In genomic region chr6:39992861-39993622, GRCh38 we compare ENCODE assay signal across 15 cellular contexts. TPM values are rescaled to one million over a fixed set of nuclear protein-coding genes. Genes with fewer than 3 reads are reported as not detected.
DNase-seq lines count a peak whose midpoint lies in the region; ATAC-seq, FAIRE-seq and TF ChIP-seq lines count a peak whose summit lies in the region.
"Had no signal": no experiment of that assay in that cellular context is flagged by ENCODE, and none has a peak within 500 bp of the region (broad histone marks: within the 10 kb centered on the region; RNA-seq: fewer than 3 reads in every experiment).

No MANE protein-coding gene starts in this region.

- no peak for TF ChIP-seq CTCF in MM.1S (IDR thresholded peaks at IDR 0.05; ENCODE audit: low read length)
- no peak for TF ChIP-seq CTCF in GM12878 (IDR thresholded peaks at IDR 0.05 in 2 of 3, conservative IDR thresholded peaks at IDR 0.05 in 1 of 3; ENCODE audit: control insufficient read depth in 2 of 3, extremely low read depth in 1 of 3, insufficient read depth in 1 of 3, low read depth in 3 of 3, low read length in 3 of 3)
- TF ChIP-seq CTCF in fibroblast of pulmonary artery (IDR thresholded peaks at IDR 0.05; ENCODE audit: low read length, missing control alignments): no peak
- TF ChIP-seq CTCF in type B pancreatic cell (conservative IDR thresholded peaks at IDR 0.05): no peak

- SMC1A ChIA-PET in GM12878 (lab: Charles Lee; ENCODE audit: uncharacterized antibody, unreplicated experiment): interaction anchor here (1.3 to 2.1 kb wide), 4 partner anchors 9 to 156 kb away, joined by 4 to 8 read pairs (median 6); no protein-coding TSS in a partner anchor

- H3K4me1 Mint-ChIP-seq in type B pancreatic cell (ENCODE audit: unreplicated experiment): no peaks in the 10 kb centered on the region
- H3K4me1 Mint-ChIP-seq: CD8-positive, alpha-beta memory T cell; IgD-negative memory B cell had no signal

- H3K4me2 ChIP-seq in MM.1S (ENCODE audit: low read depth, low read length): 0 out of 2 replicates have a peak overlapping the region, but pooled peaks have one; percentile 12
- H3K4me2 ChIP-seq in GM12878 (ENCODE audit: control insufficient read depth, insufficient read depth): no peak overlapping the region

- H3K27ac ChIP-seq in MM.1S (ENCODE audit: low read length): peak overlapping the region; percentile 64
- no peak overlapping the region for H3K27ac ChIP-seq in GM12878 (ENCODE audit: control insufficient read depth, insufficient read depth)
- no peak overlapping the region for H3K27ac ChIP-seq in effector memory CD4-positive, alpha-beta T cell (ENCODE audit: insufficient read depth, low read length, poor library complexity, severe bottlenecking)

- CTCF ChIA-PET in GM12878 (lab: Yijun Ruan, JAX): interaction anchor here (0.8 to 1.1 kb wide), 2 partner anchors 12 to 155 kb away, joined by 3 read pairs; no protein-coding TSS in a partner anchor

- ATAC-seq in GM12878: no peak
- ATAC-seq in HG02642 (IDR thresholded peaks at IDR 0.05; ENCODE audit: poor library complexity, unreplicated experiment): no peak

- RAD21 ChIA-PET in GM12878 (lab: Charles Lee; ENCODE audit: unreplicated experiment): interaction anchor here (1.6 kb wide), 1 partner anchor 64 kb away, joined by 3 read pairs; no protein-coding TSS in a partner anchor

- H3K36me3 ChIP-seq in MM.1S (replicated peaks; ENCODE audit: insufficient read depth, low read length) (no peaks in the 10 kb centered on the region), GM12878 (ENCODE audit: control insufficient read depth in 2 of 2, insufficient read depth in 2 of 2, low read length in 1 of 2) (no peaks in the 10 kb centered on the region)
- no peaks in the 10 kb centered on the region for H3K36me3 ChIP-seq in effector memory CD4-positive, alpha-beta T cell (ENCODE audit: control insufficient read depth, insufficient read depth, low read length)
- H3K36me3 ChIP-seq: BE2C had no signal

- no peak for TF ChIP-seq EP300 in GM12878 (IDR thresholded peaks at IDR 0.05; ENCODE audit: borderline replicate concordance in 1 of 2, control insufficient read depth in 1 of 2, low read depth in 2 of 2, low read length in 2 of 2)

- no peak for FAIRE-seq in GM12878 (lab: Jason Lieb, UNC)

- TF ChIP-seq POLR2A in GM12878 (IDR thresholded peaks at IDR 0.05; ENCODE audit: low read depth, low read length): no peak

- H3K4me3 ChIP-seq in MM.1S (ENCODE audit: low read length) (no peak overlapping the region), GM12878 (no peak overlapping the region), fibroblast of pulmonary artery (replicated peaks; ENCODE audit: low read depth, low read length) (no peak overlapping the region)
- H3K4me3 ChIP-seq in effector memory CD4-positive, alpha-beta T cell (ENCODE audit: insufficient read depth, low read depth, low read length, poor library complexity, severe bottlenecking): no peak overlapping the region

- H3K9ac ChIP-seq in MM.1S (ENCODE audit: low read length) (no peak overlapping the region), GM12878 (ENCODE audit: control insufficient read depth, insufficient read depth, low read length) (no peak overlapping the region)

- in situ Hi-C loops in GM12878 (cut with MboI): no loop called here

- DNase-seq in MM.1S: peak; percentile 49
- DNase-seq in GM12878 (ENCODE audit: low read depth, low spot score): no peak
- peak; percentile 6 for DNase-seq in fibroblast of pulmonary artery (ENCODE audit: low read depth)
- DNase-seq in type B pancreatic cell (ENCODE audit: extremely low spot score, unreplicated experiment): no peak
- no peak for DNase-seq in NOMO-1 (lab: John Stamatoyannopoulos, UW; ENCODE audit: unreplicated experiment in 2 of 2)
- no peak for DNase-seq in effector memory CD4-positive, alpha-beta T cell
- DNase-seq: BE2C; CD8-positive, alpha-beta memory T cell; DMS 273 treated with DMSO at 0.1 percent for 48 hours; H7; NCI-H1092 treated with DMSO at 0.1 percent for 48 hours; NCI-H1694; RPMI8226 had no signal

- peaks cover 6% of the 10 kb centered on the region for H3K36me3 Mint-ChIP-seq in type B pancreatic cell
- H3K36me3 Mint-ChIP-seq: CD8-positive, alpha-beta memory T cell; IgD-negative memory B cell had no signal

- TF ChIP-seq RAD21 in GM12878 (IDR thresholded peaks at IDR 0.05; ENCODE audit: insufficient read depth, low read depth, low read length): no peak

- peaks cover 30% of the 10 kb centered on the region for H3K9me3 Mint-ChIP-seq in type B pancreatic cell

- H4K20me1 ChIP-seq in MM.1S (ENCODE audit: insufficient read depth, low read length) (no peaks in the 10 kb centered on the region), GM12878 (ENCODE audit: control insufficient read depth, insufficient read depth) (no peaks in the 10 kb centered on the region)

- H2AFZ ChIP-seq in MM.1S (ENCODE audit: low read length) (no peak overlapping the region), GM12878 (ENCODE audit: control insufficient read depth, low read depth, low read length) (no peak overlapping the region)

- POLR2A ChIA-PET in GM12878 (lab: Charles Lee): no interaction called here

- intact Hi-C loops in GM12878 (cut with micrococcal nuclease; ENCODE audit: unreplicated experiment): no loop called here

- H3K27me3 Mint-ChIP-seq in type B pancreatic cell: no peaks in the 10 kb centered on the region

- H3K27ac Mint-ChIP-seq in type B pancreatic cell: peak overlapping the region; percentile 85
- H3K27ac Mint-ChIP-seq: CD8-positive, alpha-beta memory T cell had no signal

- no peaks in the 10 kb centered on the region for H3K27me3 ChIP-seq in MM.1S (replicated peaks; ENCODE audit: insufficient read depth, low read length)
- no peaks in the 10 kb centered on the region for H3K27me3 ChIP-seq in GM12878 (replicated peaks in 1 of 2; ENCODE audit: control insufficient read depth in 2 of 2, insufficient read depth in 2 of 2, low read length in 1 of 2)
- no peaks in the 10 kb centered on the region for H3K27me3 ChIP-seq in effector memory CD4-positive, alpha-beta T cell (replicated peaks; ENCODE audit: control insufficient read depth, insufficient read depth, low read length, poor library complexity, severe bottlenecking)

- H3K9me3 ChIP-seq in MM.1S (replicated peaks; ENCODE audit: insufficient read depth, low read length) (no peaks in the 10 kb centered on the region), GM12878 (replicated peaks; ENCODE audit: control insufficient read depth, insufficient read depth, low read length) (no peaks in the 10 kb centered on the region; the same call in 2 of the 3 replicates)
- H3K9me3 ChIP-seq in effector memory CD4-positive, alpha-beta T cell (ENCODE audit: control insufficient read depth, low read length): no peaks in the 10 kb centered on the region
- H3K9me3 ChIP-seq: BE2C had no signal

- peaks cover 4% of the 10 kb centered on the region; the same call in 1 of the 2 replicates for H3K4me1 ChIP-seq in MM.1S (ENCODE audit: low read length)
- H3K4me1 ChIP-seq in GM12878 (ENCODE audit: control insufficient read depth, insufficient read depth, low read length): no peaks in the 10 kb centered on the region
- H3K4me1 ChIP-seq in effector memory CD4-positive, alpha-beta T cell (ENCODE audit: control insufficient read depth, insufficient read depth, low read length, poor library complexity, severe bottlenecking): no peaks in the 10 kb centered on the region
- H3K4me1 ChIP-seq: BE2C had no signal

- H3K4me3 Mint-ChIP-seq in type B pancreatic cell: peak overlapping the region; percentile 9
- H3K4me3 Mint-ChIP-seq: CD8-positive, alpha-beta memory T cell; IgD-negative memory B cell had no signal

- 15% methylated on average over 7 of the region's 7 CpGs for WGBS in GM12878 (ENCODE audit: insufficient coverage, insufficient replicate concordance, low lambda C conversion rate, missing lambda C conversion rate)

- H3K9me2 ChIP-seq in MM.1S (replicated peaks; ENCODE audit: insufficient read depth, low read length): no peaks in the 10 kb centered on the region

- H3K79me2 ChIP-seq in MM.1S (ENCODE audit: low read length): no peaks in the 10 kb centered on the region
- H3K79me2 ChIP-seq in GM12878 (ENCODE audit: control insufficient read depth, insufficient read depth, low read length): no peaks in the 10 kb centered on the region

- BruUV-seq in GM12878 (replicated peaks; lab: Mats Ljungman, UMichigan): no TSS peak

- 0 out of 2 replicates have a peak, but pooled peaks cover 3% of the 10 kb centered on the region for H3F3A ChIP-seq in MM.1S (ENCODE audit: insufficient read depth, low read length)

RNA-seq across cellular contexts. Expression of gene MOCS1, which starts 58.8 kb away (rescaled TPM):
- 0.54 and 0.75 TPM in 2 replicates for total RNA-seq in GM12878 (2013; cell fraction: nucleolus; rRNA removed)
- total RNA-seq in GM12878 (2014; rRNA removed) (0.16 and 0.17 TPM in 2 replicates), GM12878 (2014; rRNA removed; fragmentation: Illumina TruSeq; extraction: Trizol) (0.09 and 0.18 TPM in 2 replicates), GM12878 (2021) (0.08 and 0.15 TPM in 2 replicates), type B pancreatic cell (ENCODE audit: low replicate concordance) (5.7 and 15.6 TPM in 2 replicates)
- not detected for polyA plus RNA-seq in GM12878 (2011; ENCODE audit: low read depth)
- polyA plus RNA-seq in GM12878 (2011; rRNA removed) (3.8 and 5.4 TPM in 2 replicates), GM12878 (2014; fragmentation: Illumina TruSeq; extraction: Trizol) (0.07 TPM in 1 of 2 replicates, not detected in the other), GM12878 (2014; fragmentation: Nextera tagmentation; extraction: Ambion mirVana) (under 1 TPM in 1 of 2 experiments, not detected in 1; 0.02 TPM), GM12878 (2014; rRNA removed) (0.15 TPM in 2 replicates), GM12878 (2016; fragmentation: Nextera tagmentation; extraction: Ambion mirVana) (under 1 TPM in 1 of 2 experiments, not detected in 1; 0.48 TPM)
- polyA plus RNA-seq in GM12878 (2011; cell fraction: cytosol; rRNA removed): 5.8 and 7.4 TPM in 2 replicates
- 14.2 and 14.6 TPM in 2 replicates for polyA plus RNA-seq in GM12878 (2011; cell fraction: nucleus; rRNA removed)
- 0.05 and 0.20 TPM in 2 replicates for polyA plus RNA-seq in GM12878 (2012)
- polyA minus RNA-seq in GM12878 (2011; rRNA and poly(A)+ RNA removed): 8.4 and 10.7 TPM in 2 replicates
- 2.3 and 3.7 TPM in 2 replicates for polyA minus RNA-seq in GM12878 (2011; cell fraction: cytosol; rRNA and poly(A)+ RNA removed)
- polyA minus RNA-seq in GM12878 (2011; cell fraction: nucleus; rRNA and poly(A)+ RNA removed): 5.8 and 7.1 TPM in 2 replicates

Comparison
In these comparisons a context has a peak if more than half of its experiments do, and no peak if none do; other contexts are left out.
1. DNase-seq: peak in MM.1S (single experiment) and fibroblast of pulmonary artery (single experiment); none in GM12878 (single experiment), type B pancreatic cell (single experiment), NOMO-1 (0 of 2) and effector memory CD4-positive, alpha-beta T cell (0 of 3).